ENCODE assay signal across 2 cellular contexts in the genomic region with DNA sequence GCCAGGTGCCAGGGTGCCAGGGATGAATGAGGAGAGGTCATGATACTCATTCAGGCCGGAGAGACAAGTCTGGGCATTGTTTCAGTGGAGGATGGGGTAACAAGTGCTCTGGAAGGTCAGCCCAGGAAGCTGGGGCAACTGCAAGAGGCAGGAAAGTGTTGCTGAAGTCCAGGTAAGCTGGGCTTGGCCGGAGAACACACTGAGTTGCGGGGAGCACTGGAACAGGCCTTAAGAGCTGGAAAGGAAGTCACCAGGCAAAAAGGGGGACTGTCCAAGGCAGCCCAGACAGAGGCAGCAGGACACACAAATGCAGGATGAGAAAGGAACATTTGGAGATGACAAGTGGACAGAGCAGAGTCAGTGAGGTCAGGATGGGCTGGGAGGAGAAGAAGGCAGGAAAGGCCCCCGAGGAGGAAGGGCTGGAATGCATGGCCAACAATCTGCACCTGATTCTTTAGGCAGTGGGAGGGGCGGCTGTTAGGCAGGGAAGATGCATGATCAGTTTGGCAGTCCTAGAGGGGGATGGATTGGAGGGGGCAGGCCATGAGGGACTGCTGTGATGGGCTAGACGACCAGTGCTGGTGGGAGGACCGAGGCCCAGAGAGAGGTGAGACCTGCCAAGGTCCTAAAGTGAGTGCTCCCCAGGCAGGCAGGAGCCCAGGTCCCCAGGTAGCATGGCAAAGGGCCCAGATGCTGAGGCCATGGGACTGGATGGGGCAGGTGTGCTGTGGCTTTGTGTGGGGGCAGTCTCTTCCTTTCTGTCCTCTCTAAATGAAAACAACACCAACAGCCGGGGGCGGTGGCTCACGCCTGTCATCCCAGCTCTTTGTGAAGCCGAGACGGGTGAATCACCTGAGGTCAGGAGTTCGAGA.
TF ChIP-seq lines count a peak whose summit lies in the region.

No MANE protein-coding gene starts in this region.

TF ChIP-seq in IMR-90, 13 proteins besides CTCF, POLR2A, EP300 and RAD21:
- no peak for TF ChIP-seq CEBPB (IDR thresholded peaks at IDR 0.05; ENCODE audit: low read depth, low read length)
- TF ChIP-seq, protein P1, sequence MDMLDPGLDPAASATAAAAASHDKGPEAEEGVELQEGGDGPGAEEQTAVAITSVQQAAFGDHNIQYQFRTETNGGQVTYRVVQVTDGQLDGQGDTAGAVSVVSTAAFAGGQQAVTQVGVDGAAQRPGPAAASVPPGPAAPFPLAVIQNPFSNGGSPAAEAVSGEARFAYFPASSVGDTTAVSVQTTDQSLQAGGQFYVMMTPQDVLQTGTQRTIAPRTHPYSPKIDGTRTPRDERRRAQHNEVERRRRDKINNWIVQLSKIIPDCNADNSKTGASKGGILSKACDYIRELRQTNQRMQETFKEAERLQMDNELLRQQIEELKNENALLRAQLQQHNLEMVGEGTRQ (IDR thresholded peaks at IDR 0.05; ENCODE audit: low read depth, low read length): no peak

TF ChIP-seq in H1, 55 proteins besides CTCF, POLR2A, EP300 and RAD21:
- no peak for TF ChIP-seq CTBP2 (IDR thresholded peaks at IDR 0.05; ENCODE audit: borderline replicate concordance, insufficient read depth, insufficient read length, low read length)
